Comparison of ENCODE assay signal across 8 cellular contexts in genomic region chr2:74440005-74440377, GRCh38.
DNase-seq lines count a peak whose midpoint lies in the region; FAIRE-seq and TF ChIP-seq lines count a peak whose summit lies in the region.

No MANE protein-coding gene starts in this region.

- FAIRE-seq in HTR-8/SVneo (lab: Jason Lieb, UNC) = peak; percentile 54

- peak overlapping the region; percentile 97 for H3K27ac ChIP-seq in 22Rv1
- H3K27ac ChIP-seq in caudate nucleus (ENCODE audit: low read depth, low read length) = peak overlapping the region; percentile 96

- DNase-seq in HTR-8/SVneo (ENCODE audit: insufficient read length, low spot score) = peak; percentile 57
- DNase-seq in caudate nucleus (lab: John Stamatoyannopoulos, UW) = peak in 56 of 61 donors; percentile 48 to 95 (median 87)
- DNase-seq in left kidney (ENCODE audit: low read depth, low spot score) = peak; percentile 87
- DNase-seq in superior temporal gyrus (ENCODE audit: extremely low spot score) = peak; percentile 93
- DNase-seq in NCI-H69 (lab: John Stamatoyannopoulos, UW) = no peak
- DNase-seq in OCI-M1 (lab: John Stamatoyannopoulos, UW) = no peak
- no peak for DNase-seq in activated CD4-positive, alpha-beta T cell treated with anti-CD3 and anti-CD28 coated beads for 48 hours

- TF ChIP-seq CTCF in 22Rv1 (IDR thresholded peaks at IDR 0.05) = no peak

Comparison
In these comparisons a context has a peak if more than half of its experiments do, and no peak if none do; other contexts are left out.
1. DNase-seq: peak in HTR-8/SVneo (single experiment), caudate nucleus (56 of 61), left kidney (single experiment) and superior temporal gyrus (single experiment); none in NCI-H69 (single experiment), OCI-M1 (single experiment) and activated CD4-positive, alpha-beta T cell treated with anti-CD3 and anti-CD28 coated beads for 48 hours (single experiment).